21 cellular contexts compared by ENCODE assay signal in the genomic region with DNA sequence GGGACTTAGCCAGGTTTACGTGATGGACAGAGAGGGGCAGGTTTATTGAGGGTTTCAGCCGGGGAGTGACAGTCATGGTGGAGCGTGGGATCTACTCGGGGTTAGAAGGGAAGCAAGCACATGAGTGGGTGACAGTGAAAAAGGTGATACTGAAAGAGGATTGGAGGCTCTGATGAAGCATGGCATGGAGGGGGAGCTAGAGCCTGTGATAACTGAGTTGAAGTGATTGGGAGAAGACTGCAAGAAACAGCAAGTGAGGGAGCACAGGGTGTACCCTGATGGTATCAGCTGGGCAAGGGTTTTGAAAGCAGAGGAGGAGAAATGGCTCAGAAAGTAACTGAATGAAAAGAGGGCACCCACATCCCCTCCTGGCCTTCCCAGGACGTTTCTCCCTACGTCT.
"Had no signal": no experiment of that assay in that cellular context is flagged by ENCODE, and none has a peak within 500 bp of the region (broad histone marks: within the 10 kb centered on the region; RNA-seq: fewer than 3 reads in every experiment).

No MANE protein-coding gene starts in this region.

- H3K36me3 ChIP-seq: left lung, prostate gland, right atrium auricular region, tibial nerve had no signal

- H3K4me1 ChIP-seq: foreskin keratinocyte, left lung, prostate gland, right atrium auricular region, tibial nerve had no signal

- H3K4me3 Mint-ChIP-seq: activated naive CD8-positive, alpha-beta T cell treated with anti-CD3 and anti-CD28 coated beads for 36 hours; activated T-cell treated with anti-CD3 and anti-CD28 coated beads, Interleukin-2, amount 50 U/mL, for 4 hours had no signal

- DNase-seq: activated CD4-positive, alpha-beta T cell treated with anti-CD3 and anti-CD28 coated beads for 4 hours; activated CD4-positive, alpha-beta T cell treated with anti-CD3 and anti-CD28 coated beads, Interleukin-2, amount 50 U/mL, for 48 hours; activated CD4-positive, CD25-positive, alpha-beta regulatory T cell; activated CD8-positive, alpha-beta memory T cell treated with anti-CD3 and anti-CD28 coated beads, Interleukin-2, amount 50 U/mL, for 48 hours; activated naive CD4-positive, alpha-beta T cell; activated naive CD8-positive, alpha-beta T cell treated with anti-CD3 and anti-CD28 coated beads for 36 hours; activated T-cell treated with anti-CD3 and anti-CD28 coated beads, Interleukin-2, amount 50 U/mL, for 4 hours; cortex of kidney; foreskin keratinocyte; kidney glomerular epithelial cell; left lung; stimulated activated CD4-positive, alpha-beta T cell treated with anti-CD3 and anti-CD28 coated beads, Interleukin-4, amount 100 ng/mL, for 24 hours; stimulated activated naive CD4-positive, alpha-beta T cell treated with Interleukin-2 at 50 U/mL for 16 hours; T-helper 9 cell had no signal

- H3K4me1 Mint-ChIP-seq: naive thymus-derived CD8-positive, alpha-beta T cell had no signal

- FAIRE-seq: endometrium had no signal

- H3K4me3 ChIP-seq: left lung, lung, prostate gland, right atrium auricular region, tibial nerve had no signal

- H3K27ac Mint-ChIP-seq: activated naive CD8-positive, alpha-beta T cell treated with anti-CD3 and anti-CD28 coated beads for 36 hours; activated T-helper 2 cell treated with anti-CD3 and anti-CD28 coated beads, Interferon-gamma antibody, Interleukin-2, Interleukin-4, amounts not matched to agents 10 μg/mL and 5 μg/mL and 100 μg/mL, durations not matched to agents 14 hours and 24 hours and 36 hours had no signal

- ATAC-seq: activated T-cell treated with anti-CD3 and anti-CD28 coated beads, Interleukin-2, amount 50 U/mL, for 4 hours; foreskin keratinocyte; left lung; naive thymus-derived CD8-positive, alpha-beta T cell had no signal

- H3K36me3 Mint-ChIP-seq: activated naive CD8-positive, alpha-beta T cell treated with anti-CD3 and anti-CD28 coated beads for 36 hours; naive thymus-derived CD8-positive, alpha-beta T cell had no signal

- H3K9me3 Mint-ChIP-seq: activated naive CD8-positive, alpha-beta T cell treated with anti-CD3 and anti-CD28 coated beads for 36 hours; activated T-cell treated with anti-CD3 and anti-CD28 coated beads, Interleukin-2, amount 50 U/mL, for 4 hours; activated T-helper 2 cell treated with anti-CD3 and anti-CD28 coated beads, Interferon-gamma antibody, Interleukin-2, Interleukin-4, amounts not matched to agents 10 μg/mL and 5 μg/mL and 100 μg/mL, durations not matched to agents 14 hours and 24 hours and 36 hours; naive thymus-derived CD8-positive, alpha-beta T cell had no signal

- H3K27ac ChIP-seq: foreskin keratinocyte, left lung, prostate gland, right atrium auricular region, tibial nerve had no signal

- H3K27me3 ChIP-seq: left lung, right atrium auricular region, tibial nerve had no signal

- H3K9me3 ChIP-seq: left lung, prostate gland, right atrium auricular region, tibial nerve had no signal
